In genomic region chr2:69208023-69208595, GRCh38 we compare ENCODE assay signal across 18 cellular contexts.
DNase-seq lines count a peak whose midpoint lies in the region; ATAC-seq, FAIRE-seq and TF ChIP-seq lines count a peak whose summit lies in the region.
"Had no signal": no experiment of that assay in that cellular context is flagged by ENCODE, and none has a peak within 500 bp of the region (broad histone marks: within the 10 kb centered on the region; RNA-seq: fewer than 3 reads in every experiment).

No MANE protein-coding gene starts in this region.

- no peaks in the 10 kb centered on the region for H3K9me2 ChIP-seq in MM.1S (replicated peaks; ENCODE audit: insufficient read depth, low read length)

- no peak overlapping the region for H3K4me3 ChIP-seq in MM.1S (ENCODE audit: low read length)
- H3K4me3 ChIP-seq in bronchial epithelial cell (ENCODE audit: low read depth, low read length), result no peak overlapping the region
- H3K4me3 ChIP-seq in osteoblast (ENCODE audit: insufficient read depth, low read length), result no peak overlapping the region
- no peak overlapping the region for H3K4me3 ChIP-seq in CD8-positive, alpha-beta memory T cell (ENCODE audit: low read length)
- H3K4me3 ChIP-seq in testis, result no peak overlapping the region
- H3K4me3 ChIP-seq: skin epidermis had no signal

- no peak overlapping the region for H3K27ac Mint-ChIP-seq in CD8-positive, alpha-beta memory T cell
- H3K27ac Mint-ChIP-seq: effector memory CD8-positive, alpha-beta T cell; stimulated activated naive CD8-positive, alpha-beta T cell treated with anti-CD3 and anti-CD28 coated beads, Interleukin-15, Interleukin-2, amounts not matched to agents 100 ng/mL and 50 ng/mL, for 24 hours had no signal

- no peak overlapping the region for H2AFZ ChIP-seq in MM.1S (ENCODE audit: low read length)
- no peak overlapping the region for H2AFZ ChIP-seq in osteoblast (ENCODE audit: low read length)

- no peak for TF ChIP-seq POLR2A in testis (IDR thresholded peaks at IDR 0.05)

- TF ChIP-seq CTCF in MM.1S (IDR thresholded peaks at IDR 0.05; ENCODE audit: low read length), result peak; percentile 10; the same call in 1 of the 2 replicates
- no peak for TF ChIP-seq CTCF in bronchial epithelial cell (IDR thresholded peaks at IDR 0.05; ENCODE audit: insufficient read depth, low read length, severe bottlenecking)
- peak; percentile 34 for TF ChIP-seq CTCF in osteoblast (IDR thresholded peaks at IDR 0.05; ENCODE audit: extremely low read depth, low read depth, low read length)
- TF ChIP-seq CTCF in testis (IDR thresholded peaks at IDR 0.05), result no peak

- H3K4me1 Mint-ChIP-seq in CD8-positive, alpha-beta memory T cell, result no peaks in the 10 kb centered on the region

- H3K79me2 ChIP-seq in MM.1S (ENCODE audit: low read length), result no peaks in the 10 kb centered on the region
- H3K79me2 ChIP-seq in osteoblast (ENCODE audit: insufficient read depth, low read length), result no peaks in the 10 kb centered on the region

- POLR2A ChIA-PET in CD8-positive, alpha-beta memory T cell (lab: Charles Lee), result no interaction called here

- no peaks in the 10 kb centered on the region for H3K36me3 Mint-ChIP-seq in CD8-positive, alpha-beta memory T cell

- H3K27me3 Mint-ChIP-seq in CD8-positive, alpha-beta memory T cell, result peaks cover 6 to 15% of the 10 kb centered on the region in 2 donors
- H3K27me3 Mint-ChIP-seq: stimulated activated naive CD8-positive, alpha-beta T cell treated with anti-CD3 and anti-CD28 coated beads, Interleukin-15, Interleukin-2, amounts not matched to agents 100 ng/mL and 50 ng/mL, for 24 hours had no signal

- H3K36me3 ChIP-seq in MM.1S (replicated peaks; ENCODE audit: insufficient read depth, low read length), result no peaks in the 10 kb centered on the region
- no peaks in the 10 kb centered on the region for H3K36me3 ChIP-seq in bronchial epithelial cell (ENCODE audit: control insufficient read depth, insufficient read depth, low read length)
- H3K36me3 ChIP-seq in osteoblast (ENCODE audit: insufficient read depth, low read length), result peaks cover 7% of the 10 kb centered on the region
- no peaks in the 10 kb centered on the region for H3K36me3 ChIP-seq in CD8-positive, alpha-beta memory T cell (ENCODE audit: insufficient read depth, low read length)
- no peaks in the 10 kb centered on the region for H3K36me3 ChIP-seq in testis (ENCODE audit: low read depth, missing control alignments)
- H3K36me3 ChIP-seq: neutrophil had no signal

- no peak overlapping the region for H3K9ac ChIP-seq in MM.1S (ENCODE audit: low read length)

- no peak overlapping the region for H3K4me3 Mint-ChIP-seq in CD8-positive, alpha-beta memory T cell
- H3K4me3 Mint-ChIP-seq: effector memory CD8-positive, alpha-beta T cell; stimulated activated naive CD8-positive, alpha-beta T cell treated with anti-CD3 and anti-CD28 coated beads, Interleukin-15, Interleukin-2, amounts not matched to agents 100 ng/mL and 50 ng/mL, for 24 hours had no signal

- no peaks in the 10 kb centered on the region for H3K9me3 ChIP-seq in MM.1S (replicated peaks; ENCODE audit: insufficient read depth, low read length)
- H3K9me3 ChIP-seq in osteoblast (ENCODE audit: low read depth, low read length), result no peaks in the 10 kb centered on the region
- no peaks in the 10 kb centered on the region for H3K9me3 ChIP-seq in CD8-positive, alpha-beta memory T cell (ENCODE audit: low read length)
- no peaks in the 10 kb centered on the region for H3K9me3 ChIP-seq in testis
- H3K9me3 ChIP-seq: neutrophil had no signal

- intact Hi-C loops in testis (cut with DNase I; ENCODE audit: low total_unique reads), result no loop called here

- no peaks in the 10 kb centered on the region for H3F3A ChIP-seq in MM.1S (ENCODE audit: insufficient read depth, low read length)

- no peaks in the 10 kb centered on the region for H3K27me3 ChIP-seq in MM.1S (replicated peaks; ENCODE audit: insufficient read depth, low read length)
- no peaks in the 10 kb centered on the region for H3K27me3 ChIP-seq in bronchial epithelial cell (ENCODE audit: control insufficient read depth, insufficient read depth, low read length)
- no peaks in the 10 kb centered on the region for H3K27me3 ChIP-seq in osteoblast (ENCODE audit: insufficient read depth, low read length)
- H3K27me3 ChIP-seq in CD8-positive, alpha-beta memory T cell (ENCODE audit: insufficient read depth, low read length, poor library complexity, severe bottlenecking), result no peaks in the 10 kb centered on the region
- no peaks in the 10 kb centered on the region for H3K27me3 ChIP-seq in testis
- H3K27me3 ChIP-seq: neutrophil had no signal

- H3K4me2 ChIP-seq in MM.1S (ENCODE audit: low read depth, low read length), result no peak overlapping the region
- H3K4me2 ChIP-seq in osteoblast (ENCODE audit: insufficient read depth, low read length), result no peak overlapping the region

- no peak for ATAC-seq in GM18520 (IDR thresholded peaks at IDR 0.05; ENCODE audit: unreplicated experiment)
- ATAC-seq: effector memory CD8-positive, alpha-beta T cell had no signal

- WGBS in testis, 2 donors, result 31 to 100% methylated on average over 1 of the region's 1 CpG

- no peaks in the 10 kb centered on the region for H4K20me1 ChIP-seq in MM.1S (ENCODE audit: insufficient read depth, low read length)
- H4K20me1 ChIP-seq in osteoblast (ENCODE audit: insufficient read depth, low read length), result no peaks in the 10 kb centered on the region

- DNase-seq in ELR (ENCODE audit: low read depth) (peak; percentile 49), MM.1S (no peak), bronchial epithelial cell (ENCODE audit: low read depth) (peak; percentile 4), osteoblast (ENCODE audit: insufficient read length, low spot score, missing footprints) (no peak), T-helper 2 cell (no peak), testis (no peak)
- DNase-seq in CD8-positive, alpha-beta memory T cell, result no peak
- DNase-seq: DMS79 treated with DMSO at 0.1 percent for 48 hours; effector memory CD8-positive, alpha-beta T cell; islet precursor cell; KG1; midbrain; NCI-H446 treated with DMSO at 0.1 percent for 48 hours had no signal

- H3K27ac ChIP-seq in MM.1S (ENCODE audit: low read length) (no peak overlapping the region), osteoblast (ENCODE audit: low read depth, low read length) (no peak overlapping the region), testis (no peak overlapping the region)
- H3K27ac ChIP-seq in CD8-positive, alpha-beta memory T cell (ENCODE audit: low read depth, low read length), result no peak overlapping the region
- H3K27ac ChIP-seq: C4-2B, neutrophil had no signal

- CTCF ChIA-PET in CD8-positive, alpha-beta memory T cell (lab: Charles Lee), result no interaction called here

- H3K9me3 Mint-ChIP-seq in CD8-positive, alpha-beta memory T cell, result no peaks in the 10 kb centered on the region
- H3K9me3 Mint-ChIP-seq: effector memory CD8-positive, alpha-beta T cell; stimulated activated naive CD8-positive, alpha-beta T cell treated with anti-CD3 and anti-CD28 coated beads, Interleukin-15, Interleukin-2, amounts not matched to agents 100 ng/mL and 50 ng/mL, for 24 hours had no signal

- H3K4me1 ChIP-seq in MM.1S (ENCODE audit: low read length) (no peaks in the 10 kb centered on the region), osteoblast (ENCODE audit: insufficient read depth, low read length) (peaks cover 6% of the 10 kb centered on the region), testis (peaks cover 15% of the 10 kb centered on the region)
- H3K4me1 ChIP-seq in CD8-positive, alpha-beta memory T cell (ENCODE audit: insufficient read depth, low read length), result no peaks in the 10 kb centered on the region

- no peak for FAIRE-seq in bronchial epithelial cell (lab: Jason Lieb, UNC)

Comparison
In these comparisons a context has a peak if more than half of its experiments do, and no peak if none do; other contexts are left out.
1. DNase-seq: peak in ELR (single experiment) and bronchial epithelial cell (single experiment); none in MM.1S (single experiment), osteoblast (single experiment), CD8-positive, alpha-beta memory T cell (0 of 5), T-helper 2 cell (0 of 5) and testis (single experiment).
2. CTCF ChIP-seq: peak in MM.1S (single experiment) and osteoblast (single experiment); none in bronchial epithelial cell (single experiment) and testis (0 of 3).